In genomic region chr21:27833298-27833697, GRCh38 we compare ENCODE assay signal across 31 cellular contexts.
A peak's percentile ranks its signal among the peaks of the same experiment; 100 is the strongest.
DNase-seq lines count a peak whose midpoint lies in the region; ATAC-seq and TF ChIP-seq lines count a peak whose summit lies in the region.
"Had no signal": no experiment of that assay in that cellular context is flagged by ENCODE, and none has a peak within 500 bp of the region (broad histone marks: within the 10 kb centered on the region; RNA-seq: fewer than 3 reads in every experiment).

No MANE protein-coding gene starts in this region.

- H2BK15ac ChIP-seq in IMR-90 (ENCODE audit: low read depth, low read length) (peak overlapping the region; percentile 69; the same call in 2 of the 3 replicates), mesenchymal stem cell (ENCODE audit: low read depth, poor library complexity, severe bottlenecking) (no peak overlapping the region)

- peak overlapping the region; percentile 96 for H4K5ac ChIP-seq in IMR-90 (ENCODE audit: low read depth, low read length)

- H2AFZ ChIP-seq in IMR-90 (replicated peaks; ENCODE audit: low read length, poor library complexity) (no peak overlapping the region), mesenchymal stem cell (ENCODE audit: low read depth, low read length) (no peak overlapping the region), neural cell (ENCODE audit: low read depth, low read length) (no peak overlapping the region)

- peaks cover 2% of the 10 kb centered on the region; the same call in 1 of the 2 replicates for H3K9me1 ChIP-seq in IMR-90 (ENCODE audit: insufficient read depth, low read length)

- no peak overlapping the region for H2AK9ac ChIP-seq in IMR-90 (replicated peaks; ENCODE audit: low read depth, low read length, poor library complexity)

- peak overlapping the region; percentile 97 for H3K18ac ChIP-seq in IMR-90 (ENCODE audit: low read depth, low read length)
- H3K18ac ChIP-seq in mesenchymal stem cell (ENCODE audit: low read depth in 1 of 2, low read length in 2 of 2) = peak overlapping the region in 1 of 2 experiments; percentile 77

- in situ Hi-C loops in IMR-90 (cut with MboI; ENCODE audit: low sequenced_read_pairs) = no loop called here

- H3K36me3 ChIP-seq in IMR-90 (ENCODE audit: control insufficient read depth, insufficient read depth, low read length) (no peaks in the 10 kb centered on the region), mesenchymal stem cell (ENCODE audit: control insufficient read depth in 1 of 2, insufficient read depth in 2 of 2, low read depth in 1 of 2, low read length in 2 of 2) (no peaks in the 10 kb centered on the region), neural cell (ENCODE audit: insufficient read depth, low read length) (no peaks in the 10 kb centered on the region)
- H3K36me3 ChIP-seq: BE2C; BLaER1; BLaER1 treated with 17β-estradiol and CSF1 and Interleukin-3, amounts not matched to agents 10 nM and 100 nM had no signal

- ATAC-seq in IMR-90 (ENCODE audit: low read depth) = no peak
- no peak for ATAC-seq in GM21381 (IDR thresholded peaks at IDR 0.05; ENCODE audit: unreplicated experiment)
- ATAC-seq: A549; CD8-positive, alpha-beta T cell had no signal

- no peak for DNase-seq in IMR-90
- DNase-seq in mesenchymal stem cell = no peak
- no peak for DNase-seq in erythroblast (lab: John Stamatoyannopoulos, UW)
- no peak for DNase-seq in activated naive CD4-positive, alpha-beta T cell treated with Interleukin-2 at 50 U/mL for 16 hours
- DNase-seq: 8988T; ACHN; AML-193; BE2C; C1 segment of cervical spinal cord; Caco-2; Calu3; CD4-positive, alpha-beta memory T cell; CD4-positive, alpha-beta T cell; CD4-positive, CD25-positive, alpha-beta regulatory T cell; CD8-positive, alpha-beta memory T cell; CD8-positive, alpha-beta T cell; COR-L47; DMS 273 treated with DMSO at 0.1 percent for 48 hours; DMS153; DMS53; DMS79; DMS79 treated with DMSO at 0.1 percent for 48 hours; DND-41; EL had no signal

- no peak for TF ChIP-seq CTCF in IMR-90 (conservative IDR thresholded peaks at IDR 0.05; ENCODE audit: low read depth, low read length)
- no peak for TF ChIP-seq CTCF in neural cell (IDR thresholded peaks at IDR 0.05; ENCODE audit: poor library complexity, severe bottlenecking)

- H3K4me2 ChIP-seq in IMR-90 (ENCODE audit: low read depth, low read length) = no peak overlapping the region
- H3K4me2 ChIP-seq in mesenchymal stem cell (ENCODE audit: low read length, poor library complexity, severe bottlenecking) = no peak overlapping the region
- no peak overlapping the region for H3K4me2 ChIP-seq in neural cell (ENCODE audit: low read length)
- H3K4me2 ChIP-seq: A549; BLaER1; BLaER1 treated with 17β-estradiol and CSF1 and Interleukin-3, amounts not matched to agents 10 nM and 100 nM had no signal

- H3K4me3 ChIP-seq in IMR-90 (ENCODE audit: insufficient read depth, low read depth, low read length) (no peak overlapping the region), mesenchymal stem cell (ENCODE audit: insufficient read depth in 1 of 2, low read depth in 1 of 2, low read length in 2 of 2) (no peak overlapping the region), neural cell (ENCODE audit: low read length) (no peak overlapping the region)
- H3K4me3 ChIP-seq: A549; BLaER1; BLaER1 treated with 17β-estradiol and CSF1 and Interleukin-3, amounts not matched to agents 10 nM and 100 nM had no signal

- H2BK120ac ChIP-seq in IMR-90 (ENCODE audit: low read depth, low read length) = peak overlapping the region; percentile 94
- peak overlapping the region; percentile 54 for H2BK120ac ChIP-seq in mesenchymal stem cell (ENCODE audit: low read depth, low read length)

- H4K91ac ChIP-seq in IMR-90 (ENCODE audit: insufficient read depth, low read depth, low read length) (peak overlapping the region; percentile 76), mesenchymal stem cell (ENCODE audit: low read length) (no peak overlapping the region)

- TF ChIP-seq RAD21 in IMR-90 (IDR thresholded peaks at IDR 0.05; ENCODE audit: low read length) = no peak
- no peak for TF ChIP-seq RAD21 in neural cell (conservative IDR thresholded peaks at IDR 0.05)

- H3K4ac ChIP-seq in IMR-90 (ENCODE audit: low read depth, low read length) (peak overlapping the region; percentile 75; the same call in 1 of the 2 replicates), mesenchymal stem cell (ENCODE audit: low read depth in 1 of 2, low read length in 2 of 2) (no peak overlapping the region)

- dilution Hi-C loops in IMR-90 (cut with HindIII; ENCODE audit: low sequenced_read_pairs, unreplicated experiment) = no loop called here

- H2AK5ac ChIP-seq in IMR-90 (ENCODE audit: low read depth, low read length) = peak overlapping the region; percentile 56; the same call in 1 of the 2 replicates
- no peak overlapping the region for H2AK5ac ChIP-seq in mesenchymal stem cell (ENCODE audit: low read length, severe bottlenecking)

- H3K9ac ChIP-seq in IMR-90 (ENCODE audit: low read depth, low read length) (no peak overlapping the region), mesenchymal stem cell (ENCODE audit: low read length) (no peak overlapping the region), neural cell (ENCODE audit: low read length) (no peak overlapping the region)
- H3K9ac ChIP-seq: BLaER1; BLaER1 treated with 17β-estradiol and CSF1 and Interleukin-3, amounts not matched to agents 10 nM and 100 nM had no signal

- H3K9me3 ChIP-seq in IMR-90 (ENCODE audit: control insufficient read depth, insufficient read depth, low read length) = no peaks in the 10 kb centered on the region
- H3K9me3 ChIP-seq in mesenchymal stem cell (ENCODE audit: control insufficient read depth, low read length) = peaks cover 5% of the 10 kb centered on the region
- no peaks in the 10 kb centered on the region for H3K9me3 ChIP-seq in neural cell (ENCODE audit: low read length)
- H3K9me3 ChIP-seq: A549; BE2C; BLaER1; BLaER1 treated with 17β-estradiol and CSF1 and Interleukin-3, amounts not matched to agents 10 nM and 100 nM; Caco-2 had no signal

- H3F3A ChIP-seq in neural cell (ENCODE audit: insufficient read depth, low read length, poor library complexity, severe bottlenecking) = no peaks in the 10 kb centered on the region

- H3K79me1 ChIP-seq in IMR-90 (ENCODE audit: low read depth in 1 of 2, low read length in 2 of 2) (no peaks in the 10 kb centered on the region), mesenchymal stem cell (replicated peaks; ENCODE audit: low read length, poor library complexity, severe bottlenecking) (no peaks in the 10 kb centered on the region)

- no peak overlapping the region for H3K56ac ChIP-seq in IMR-90 (ENCODE audit: extremely low read depth, insufficient read depth, low read length)

- peak overlapping the region; percentile 85 for H2BK20ac ChIP-seq in IMR-90 (ENCODE audit: low read depth, low read length)

- H4K8ac ChIP-seq in IMR-90 (ENCODE audit: low read depth in 2 of 2, low read length in 2 of 2) (peak overlapping the region; percentile 61 to 66; a peak in 3 of 4 replicates), mesenchymal stem cell (ENCODE audit: low read length) (no peak overlapping the region)

- CTCF ChIA-PET in IMR-90 (lab: Yijun Ruan, JAX) = no interaction called here

- no CpG with 5 or more reads among the region's 3 CpGs for WGBS in IMR-90 (ENCODE audit: extremely low coverage in 2 of 2, insufficient read length in 1 of 2), 2 experiments
- WGBS in mesenchymal stem cell = no CpG with 5 or more reads among the region's 3 CpGs

- H2BK5ac ChIP-seq in IMR-90 (ENCODE audit: low read depth, low read length, poor library complexity, severe bottlenecking) (peak overlapping the region; percentile 36), mesenchymal stem cell (ENCODE audit: low read depth, low read length, poor library complexity, severe bottlenecking) (no peak overlapping the region)

- H3K27ac ChIP-seq in IMR-90 (ENCODE audit: insufficient read depth, low read length) (peak overlapping the region; percentile 72; the same call in 1 of the 2 replicates), mesenchymal stem cell (ENCODE audit: low read length, poor library complexity, severe bottlenecking) (no peak overlapping the region), neural cell (ENCODE audit: low read length) (peak overlapping the region; percentile 39)
- H3K27ac ChIP-seq: 22Rv1; A549; BLaER1; BLaER1 treated with 17β-estradiol and CSF1 and Interleukin-3, amounts not matched to agents 10 nM and 100 nM; C4-2B had no signal

- no peaks in the 10 kb centered on the region for H3K9me2 ChIP-seq in neural cell (ENCODE audit: insufficient read depth, low read length)

- H3K27me3 ChIP-seq in IMR-90 (ENCODE audit: control insufficient read depth, insufficient read depth, low read length) (no peaks in the 10 kb centered on the region), mesenchymal stem cell (ENCODE audit: control insufficient read depth in 1 of 2, insufficient read depth in 1 of 2, low read length in 2 of 2) (no peaks in the 10 kb centered on the region), neural cell (ENCODE audit: insufficient read depth, low read depth, low read length) (no peaks in the 10 kb centered on the region)
- H3K27me3 ChIP-seq: BE2C; BLaER1; BLaER1 treated with 17β-estradiol and CSF1 and Interleukin-3, amounts not matched to agents 10 nM and 100 nM had no signal

- H3K23ac ChIP-seq in IMR-90 (ENCODE audit: low read depth, low read length) (0 out of 2 replicates have a peak overlapping the region, but pooled peaks have one; percentile 41), mesenchymal stem cell (ENCODE audit: low read length in 2 of 2) (no peak overlapping the region)

- peak overlapping the region; percentile 95 for H3K14ac ChIP-seq in IMR-90 (replicated peaks; ENCODE audit: low read depth, low read length)
- no peak overlapping the region for H3K14ac ChIP-seq in mesenchymal stem cell (ENCODE audit: low read length in 2 of 2)

- H3K4me1 ChIP-seq in IMR-90 (ENCODE audit: control insufficient read depth, insufficient read depth, low read length) (peaks cover 9% of the 10 kb centered on the region), mesenchymal stem cell (ENCODE audit: control insufficient read depth, insufficient read depth, low read depth, low read length) (no peaks in the 10 kb centered on the region)
- H3K4me1 ChIP-seq: A549; BE2C; BLaER1; BLaER1 treated with 17β-estradiol and CSF1 and Interleukin-3, amounts not matched to agents 10 nM and 100 nM had no signal

- peak; percentile 90 for TF ChIP-seq EP300 in neural cell (conservative IDR thresholded peaks at IDR 0.05; ENCODE audit: poor library complexity, severe bottlenecking)

- no peak for TF ChIP-seq POLR2A in IMR-90 (IDR thresholded peaks at IDR 0.05; ENCODE audit: low read depth, low read length)
- no peak for TF ChIP-seq POLR2A in erythroblast (IDR thresholded peaks at IDR 0.05; ENCODE audit: low read length)

- H4K20me1 ChIP-seq in IMR-90 (ENCODE audit: insufficient read depth, low read length) = no peaks in the 10 kb centered on the region
- no peaks in the 10 kb centered on the region for H4K20me1 ChIP-seq in neural cell (ENCODE audit: insufficient read depth)
- H4K20me1 ChIP-seq: BLaER1; BLaER1 treated with 17β-estradiol and CSF1 and Interleukin-3, amounts not matched to agents 10 nM and 100 nM had no signal

- POLR2A ChIA-PET in IMR-90 (lab: Charles Lee; ENCODE audit: unreplicated experiment) = no interaction called here

- H3K79me2 ChIP-seq in neural cell (replicated peaks; ENCODE audit: insufficient read depth, low read length) = no peaks in the 10 kb centered on the region

- no TSS peak for BruUV-seq in IMR-90 (replicated peaks; lab: Mats Ljungman, UMichigan)

- H2BK12ac ChIP-seq in mesenchymal stem cell (ENCODE audit: low read length in 2 of 2) = peak overlapping the region; percentile 0 to 18

- intact Hi-C loops in IMR-90 (cut with micrococcal nuclease) = loop anchor here (5.0 kb wide), 1 partner anchor 986 kb away; the partner anchor contains the start of gene ADAMTS1
